9 cellular contexts compared by ENCODE assay signal in genomic region chr6:20811112-20811746, GRCh38.
A peak's percentile ranks its signal among the peaks of the same experiment; 100 is the strongest.
DNase-seq lines count a peak whose midpoint lies in the region; ATAC-seq, FAIRE-seq and TF ChIP-seq lines count a peak whose summit lies in the region.
"Had no signal": no experiment of that assay in that cellular context is flagged by ENCODE, and none has a peak within 500 bp of the region (broad histone marks: within the 10 kb centered on the region; RNA-seq: fewer than 3 reads in every experiment).

No MANE protein-coding gene starts in this region.

- H3K4me1 ChIP-seq in HepG2 (ENCODE audit: insufficient read depth, low read length) = no peaks in the 10 kb centered on the region
- no peaks in the 10 kb centered on the region for H3K4me1 ChIP-seq in right lobe of liver
- H3K4me1 ChIP-seq in left ventricle myocardium inferior = peaks cover 33% of the 10 kb centered on the region

- no peaks in the 10 kb centered on the region; a peak in 1 of 5 replicates for H3K36me3 ChIP-seq in HepG2 (replicated peaks in 1 of 2; ENCODE audit: control insufficient read depth in 1 of 2, insufficient read depth in 2 of 2, low read length in 2 of 2)
- no peaks in the 10 kb centered on the region for H3K36me3 ChIP-seq in right lobe of liver
- peaks cover 10% of the 10 kb centered on the region for H3K36me3 ChIP-seq in left ventricle myocardium inferior

- TF ChIP-seq CTCF in HepG2 (CRISPR knock-in tag; IDR thresholded peaks at IDR 0.05) (no peak), right lobe of liver (IDR thresholded peaks at IDR 0.05) (no peak), left ventricle myocardium inferior (IDR thresholded peaks at IDR 0.05; ENCODE audit: borderline replicate concordance) (no peak), GM13977 (IDR thresholded peaks at IDR 0.05; ENCODE audit: extremely low read depth, insufficient read depth, missing control alignments) (no peak)

- intact Hi-C loops in HepG2 (cut with micrococcal nuclease; ENCODE audit: unreplicated experiment) (no loop called here), right lobe of liver (cut with DNase I) (no loop called here), left ventricle myocardium inferior (cut with micrococcal nuclease) (no loop called here)

- H4K20me1 ChIP-seq in HepG2 (ENCODE audit: insufficient read depth, low read length) = no peaks in the 10 kb centered on the region

- ATAC-seq in HepG2 (no peak), right lobe of liver (no peak), SK-N-SH treated with all-trans-retinoic acid at 6 μM for 48 hours (peak; percentile 99), GM19324 (IDR thresholded peaks at IDR 0.05; ENCODE audit: low FRiP score, unreplicated experiment) (no peak)

- no peak for TF ChIP-seq RAD21 in HepG2 (CRISPR knock-in tag; IDR thresholded peaks at IDR 0.05)

- H3K27me3 ChIP-seq in HepG2 (ENCODE audit: control insufficient read depth in 1 of 2, insufficient read depth in 2 of 2, low read length in 2 of 2) (no peaks in the 10 kb centered on the region), right lobe of liver (no peaks in the 10 kb centered on the region), left ventricle myocardium inferior (ENCODE audit: low read depth) (no peaks in the 10 kb centered on the region)

- TF ChIP-seq EP300 in HepG2 (IDR thresholded peaks at IDR 0.05; ENCODE audit: low read depth in 2 of 2, low read length in 2 of 2) (no peak), HepG2 (CRISPR knock-in tag; IDR thresholded peaks at IDR 0.05; ENCODE audit: borderline replicate concordance) (no peak)

- no peak overlapping the region for H3K27ac ChIP-seq in HepG2 (ENCODE audit: extremely low read length, insufficient read depth, low read length)
- no peak overlapping the region for H3K27ac ChIP-seq in right lobe of liver
- peak overlapping the region; percentile 35 for H3K27ac ChIP-seq in left ventricle myocardium inferior (replicated peaks)
- H3K27ac ChIP-seq in substantia nigra (ENCODE audit: low read depth, low read length, poor library complexity, severe bottlenecking) = no peak overlapping the region

- 73% methylated on average over 6 of the region's 6 CpGs for WGBS in HepG2 (ENCODE audit: low lambda C conversion rate)
- 43% methylated on average over 6 of the region's 6 CpGs for WGBS in right lobe of liver (ENCODE audit: insufficient coverage, low coverage, low lambda C conversion rate, missing lambda C conversion rate)

- peak; percentile 58 for FAIRE-seq in HepG2 (lab: Jason Lieb, UNC)
- no peak for FAIRE-seq in urothelium cell line (lab: Jason Lieb, UNC)

- H3K4me3 ChIP-seq in HepG2 (replicated peaks in 1 of 3; ENCODE audit: insufficient read depth in 1 of 3, low read depth in 2 of 3, low read length in 3 of 3) (no peak overlapping the region), right lobe of liver (no peak overlapping the region), left ventricle myocardium inferior (no peak overlapping the region)

- POLR2A ChIA-PET in HepG2 (lab: Yijun Ruan, JAX) = no interaction called here

- in situ Hi-C loops in HepG2 (cut with HindIII; ENCODE audit: extremely low pct_ligation_motif_present, low pct_unique_long_range_greater_than_20kb) (no loop called here), GM13977 (cut with MboI; ENCODE audit: low pct_unique_long_range_greater_than_20kb, low sequenced_read_pairs, unreplicated experiment) (no loop called here)

- CTCF ChIA-PET in HepG2 (lab: Yijun Ruan, JAX; ENCODE audit: low intra/inter-chr PET ratio, low total read pairs) = no interaction called here

- TF ChIP-seq POLR2A in HepG2 (IDR thresholded peaks at IDR 0.05; ENCODE audit: insufficient read depth in 1 of 2, low read depth in 2 of 2, low read length in 2 of 2) (no peak), right lobe of liver (IDR thresholded peaks at IDR 0.05) (no peak)

- DNase-seq in HepG2 (ENCODE audit: low spot score) (no peak), right lobe of liver (no peak), left ventricle myocardium inferior (no peak), urothelium cell line (ENCODE audit: low spot score) (peak; percentile 73), substantia nigra (lab: John Stamatoyannopoulos, UW) (no peak), GM13977 (ENCODE audit: low spot score) (no peak)
- DNase-seq: NCI-H1694 had no signal

- BruUV-seq in HepG2 (replicated peaks; lab: Mats Ljungman, UMichigan) = no TSS peak

- no peak overlapping the region for H2AFZ ChIP-seq in HepG2 (ENCODE audit: low read length)

- no peaks in the 10 kb centered on the region for H3K79me2 ChIP-seq in HepG2 (ENCODE audit: insufficient read depth, low read length)

- H3K9ac ChIP-seq in HepG2 (ENCODE audit: insufficient read depth, low read depth, low read length) = no peak overlapping the region

- H3K9me3 ChIP-seq in HepG2 (ENCODE audit: low read length) (peaks cover 8% of the 10 kb centered on the region; the same call in 1 of the 2 replicates), right lobe of liver (peaks cover 0 to 8% (median 0%) of the 10 kb centered on the region in 4 donors), left ventricle myocardium inferior (replicated peaks) (peaks cover 26% of the 10 kb centered on the region)

- H3K4me2 ChIP-seq in HepG2 (ENCODE audit: low read depth, low read length) = no peak overlapping the region

TF ChIP-seq in HepG2, 621 proteins besides CTCF, POLR2A, EP300 and RAD21:
- peak; percentile 66 for TF ChIP-seq ZNF652 (CRISPR knock-in tag; IDR thresholded peaks at IDR 0.05; ENCODE audit: borderline replicate concordance, low read depth)
- TF ChIP-seq RBAK (CRISPR knock-in tag; IDR thresholded peaks at IDR 0.05) = no peak
TF ChIP-seq in HepG2: peak in this region for 1.

TF ChIP-seq in SK-N-SH treated with all-trans-retinoic acid at 6 μM for 48 hours, 23 proteins besides CTCF, POLR2A, EP300 and RAD21:
- peak; percentile 59; the same call in 1 of the 2 replicates for TF ChIP-seq ZFP3 (CRISPR knock-in tag; IDR thresholded peaks at IDR 0.05)
- TF ChIP-seq TCF4 (CRISPR knock-in tag; IDR thresholded peaks at IDR 0.05; ENCODE audit: borderline replicate concordance) = no peak
- TF ChIP-seq SNAI2 (CRISPR knock-in tag; IDR thresholded peaks at IDR 0.05) = 0 out of 2 replicates have a peak, but pooled peaks have one; percentile 58
- TF ChIP-seq ISL1 (CRISPR knock-in tag; IDR thresholded peaks at IDR 0.05) = peak; percentile 51
- TF ChIP-seq CREB5 (CRISPR knock-in tag; IDR thresholded peaks at IDR 0.05; ENCODE audit: low read depth) = peak; percentile 92
- peak; percentile 89; the same call in 1 of the 2 replicates for TF ChIP-seq CSDC2 (CRISPR knock-in tag; IDR thresholded peaks at IDR 0.05)
- TF ChIP-seq ZNF70 (CRISPR knock-in tag; IDR thresholded peaks at IDR 0.05) = no peak
TF ChIP-seq in SK-N-SH treated with all-trans-retinoic acid at 6 μM for 48 hours: peak in this region for 5.
